Comparison of ENCODE assay signal across 11 cellular contexts in the genomic region with DNA sequence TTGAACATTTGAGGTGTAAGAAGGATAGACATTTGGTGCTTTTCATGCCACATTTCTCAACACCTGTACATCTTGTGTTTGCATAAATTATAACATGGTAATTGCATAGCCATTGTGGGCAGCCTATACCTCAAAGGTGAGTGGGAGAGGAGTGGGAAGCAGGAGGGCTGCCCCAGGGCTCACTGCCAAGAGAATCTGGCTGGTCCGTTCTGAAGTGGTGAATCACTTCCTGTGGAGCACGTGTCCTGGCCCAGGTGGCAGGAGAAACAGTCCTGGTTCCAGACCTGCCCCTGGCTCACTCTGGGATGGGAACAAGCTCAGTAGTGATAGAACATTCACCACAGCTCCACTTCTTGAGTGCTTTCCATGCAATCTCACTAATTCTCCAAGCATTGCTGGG. TPM values are rescaled to one million over a fixed set of nuclear protein-coding genes. Genes with fewer than 3 reads are reported as not detected.
DNase-seq lines count a peak whose midpoint lies in the region; ATAC-seq and TF ChIP-seq lines count a peak whose summit lies in the region.
"Had no signal": no experiment of that assay in that cellular context is flagged by ENCODE, and none has a peak within 500 bp of the region (broad histone marks: within the 10 kb centered on the region; RNA-seq: fewer than 3 reads in every experiment).

No MANE protein-coding gene starts in this region.

- TF ChIP-seq CTCF in esophagus muscularis mucosa (IDR thresholded peaks at IDR 0.05): no peak

- H3K9me3 ChIP-seq in esophagus muscularis mucosa: no peaks in the 10 kb centered on the region
- H3K9me3 ChIP-seq: testis had no signal

- intact Hi-C loops in esophagus muscularis mucosa (cut with DNase I): loop anchor here (5.0 kb wide), 1 partner anchor 173 kb away; no protein-coding TSS in a partner anchor

- H3K27me3 ChIP-seq in esophagus muscularis mucosa: no peaks in the 10 kb centered on the region
- H3K27me3 ChIP-seq: testis had no signal

- no peak for ATAC-seq in HG03045 (IDR thresholded peaks at IDR 0.05; ENCODE audit: unreplicated experiment)
- ATAC-seq in HG03196 (IDR thresholded peaks at IDR 0.05; ENCODE audit: unreplicated experiment): no peak

- TF ChIP-seq EP300 in esophagus muscularis mucosa (IDR thresholded peaks at IDR 0.05): no peak

- H3K4me1 ChIP-seq in esophagus muscularis mucosa: peaks cover 0 to 8% (median 4%) of the 10 kb centered on the region in 4 donors
- H3K4me1 ChIP-seq: testis had no signal

- no peaks in the 10 kb centered on the region for H3K36me3 ChIP-seq in esophagus muscularis mucosa

- H3K4me3 ChIP-seq in esophagus muscularis mucosa: no peak overlapping the region
- H3K4me3 ChIP-seq: PC-9, testis had no signal

- TF ChIP-seq POLR2A in esophagus muscularis mucosa (IDR thresholded peaks at IDR 0.05; ENCODE audit: low read depth): no peak

- WGBS in esophagus muscularis mucosa: 60% methylated on average over 2 of the region's 2 CpGs

- H3K27ac ChIP-seq in esophagus muscularis mucosa (replicated peaks in 1 of 4): no peak overlapping the region
- H3K27ac ChIP-seq: PC-9, testis had no signal

- DNase-seq in 8988T (peak; percentile 30), CD1c-positive myeloid dendritic cell (ENCODE audit: extremely low spot score) (peak; percentile 11), NCI-H1105 treated with DMSO at 0.1 percent for 48 hours (lab: John Stamatoyannopoulos, UW) (peak; percentile 40), dermis microvascular lymphatic vessel endothelial cell (ENCODE audit: low read depth in 2 of 2) (peak; percentile 43 to 76), AG08396 (ENCODE audit: low spot score) (no peak), esophagus muscularis mucosa (ENCODE audit: extremely low spot score) (no peak)
- DNase-seq: activated effector memory CD4-positive, alpha-beta T cell treated with Interleukin-2 at 50 U/mL for 16 hours; testis had no signal

RNA-seq across cellular contexts. Expression of a gene that starts 11.6 kb away (rescaled TPM):
- total RNA-seq in dermis microvascular lymphatic vessel endothelial cell: under 0.01 and 0.13 TPM in 2 replicates
- total RNA-seq in esophagus muscularis mucosa: 1 to 10 TPM; 1.2 to 6.7 (median 5.9) TPM
- total RNA-seq: PC-9 had no signal

RNA-seq across cellular contexts. Expression of a gene that starts 34.2 kb away (rescaled TPM):
- total RNA-seq in dermis microvascular lymphatic vessel endothelial cell: 0.13 TPM in 2 replicates
- 1 to 10 TPM in 3 of 4 donors, under 1 TPM in 1; 0.99 to 9.0 (median 4.0) TPM for total RNA-seq in esophagus muscularis mucosa

Comparison
In these comparisons a context has a peak if more than half of its experiments do, and no peak if none do; other contexts are left out.
1. DNase-seq: peak in 8988T (single experiment), CD1c-positive myeloid dendritic cell (single experiment), NCI-H1105 treated with DMSO at 0.1 percent for 48 hours (single experiment) and dermis microvascular lymphatic vessel endothelial cell (2 of 2); none in AG08396 (single experiment) and esophagus muscularis mucosa (single experiment).